ENCODE assay signal across 32 cellular contexts in genomic region chr4:105106416-105106815, GRCh38. TPM values are rescaled to one million over a fixed set of nuclear protein-coding genes. Genes with fewer than 3 reads are reported as not detected.
DNase-seq lines count a peak whose midpoint lies in the region; ATAC-seq and TF ChIP-seq lines count a peak whose summit lies in the region.
"Had no signal": no experiment of that assay in that cellular context is flagged by ENCODE, and none has a peak within 500 bp of the region (broad histone marks: within the 10 kb centered on the region; RNA-seq: fewer than 3 reads in every experiment).

No MANE protein-coding gene starts in this region.

- POLR2A ChIA-PET in HEK293 (lab: Yijun Ruan, JAX): interaction anchor here (0.6 kb wide), 1 partner anchor 41 kb away, joined by 7 read pairs; no protein-coding TSS in a partner anchor

- H3K36me3 ChIP-seq in HEK293 (ENCODE audit: control insufficient read depth in 2 of 2, insufficient read depth in 1 of 2, low read length in 2 of 2): no peaks in the 10 kb centered on the region
- H3K36me3 ChIP-seq in upper lobe of right lung: no peaks in the 10 kb centered on the region
- H3K36me3 ChIP-seq: BE2C, esophagus muscularis mucosa, MG63, SJSA1 had no signal

- H3K36me3 Mint-ChIP-seq in activated T-helper 1 cell treated with anti-CD3 and anti-CD28 coated beads, Interleukin-12 subunit alpha, Interleukin-12 subunit beta, Interleukin-2, Interleukin-4 antibody, amounts not matched to agents 30 ng/mL and 10 ng/mL and 1 ng/mL, durations not matched to agents 14 hours and 24 hours and 36 hours (ENCODE audit: low read depth): no peaks in the 10 kb centered on the region
- H3K36me3 Mint-ChIP-seq: activated naive CD4-positive, alpha-beta T cell treated with anti-CD3 and anti-CD28 coated beads, Interleukin-2, amount 50 U/mL, for 72 hours; immature natural killer cell; WTC11 had no signal

- H3K9me3 ChIP-seq in HEK293 (ENCODE audit: control insufficient read depth, insufficient read depth, low read depth, low read length) (no peaks in the 10 kb centered on the region), upper lobe of right lung (no peaks in the 10 kb centered on the region)
- H3K9me3 ChIP-seq: BE2C, esophagus muscularis mucosa, MG63, SJSA1 had no signal

- intact Hi-C loops in activated T-helper 1 cell treated with anti-CD3 and anti-CD28 coated beads, Interleukin-12 subunit alpha, Interleukin-12 subunit beta, Interleukin-2, Interleukin-4 antibody, amounts not matched to agents 30 ng/mL and 10 ng/mL and 1 ng/mL, durations not matched to agents 14 hours and 24 hours and 36 hours (cut with micrococcal nuclease): no loop called here
- intact Hi-C loops in upper lobe of right lung (cut with DNase I): no loop called here

- no peak overlapping the region for H3K4me3 Mint-ChIP-seq in activated T-helper 1 cell treated with anti-CD3 and anti-CD28 coated beads, Interleukin-12 subunit alpha, Interleukin-12 subunit beta, Interleukin-2, Interleukin-4 antibody, amounts not matched to agents 30 ng/mL and 10 ng/mL and 1 ng/mL, durations not matched to agents 14 hours and 24 hours and 36 hours
- H3K4me3 Mint-ChIP-seq: activated CD4-positive, alpha-beta T cell treated with anti-CD3 and anti-CD28 coated beads, Interleukin-2, amount 10 ng/mL, durations not matched to agents 7 days and 5 days; central memory CD8-positive, alpha-beta T cell; immature natural killer cell; stimulated activated naive CD8-positive, alpha-beta T cell treated with anti-CD3 and anti-CD28 coated beads, Interleukin-15, amount 100 ng/mL, for 72 hours; WTC11 had no signal

- H3K27ac Mint-ChIP-seq in activated T-helper 1 cell treated with anti-CD3 and anti-CD28 coated beads, Interleukin-12 subunit alpha, Interleukin-12 subunit beta, Interleukin-2, Interleukin-4 antibody, amounts not matched to agents 30 ng/mL and 10 ng/mL and 1 ng/mL, durations not matched to agents 14 hours and 24 hours and 36 hours: no peak overlapping the region
- H3K27ac Mint-ChIP-seq: activated CD4-positive, alpha-beta T cell treated with anti-CD3 and anti-CD28 coated beads, Interleukin-2, amount 10 ng/mL, durations not matched to agents 7 days and 5 days; activated naive CD4-positive, alpha-beta T cell treated with anti-CD3 and anti-CD28 coated beads, Interleukin-2, amount 50 U/mL, for 72 hours; immature natural killer cell; stimulated activated naive CD8-positive, alpha-beta T cell treated with anti-CD3 and anti-CD28 coated beads, Interleukin-15, amount 100 ng/mL, for 72 hours; WTC11 had no signal

- no peaks in the 10 kb centered on the region for H3K27me3 ChIP-seq in upper lobe of right lung
- H3K27me3 ChIP-seq: BE2C, esophagus muscularis mucosa, MG63, SJSA1 had no signal

- peaks cover 8% of the 10 kb centered on the region for H3K27me3 Mint-ChIP-seq in activated T-helper 1 cell treated with anti-CD3 and anti-CD28 coated beads, Interleukin-12 subunit alpha, Interleukin-12 subunit beta, Interleukin-2, Interleukin-4 antibody, amounts not matched to agents 30 ng/mL and 10 ng/mL and 1 ng/mL, durations not matched to agents 14 hours and 24 hours and 36 hours (ENCODE audit: insufficient read depth)

- H3K27ac ChIP-seq in HEK293 (ENCODE audit: extremely low read depth, low read depth, low read length): no peak overlapping the region
- H3K27ac ChIP-seq in upper lobe of right lung: no peak overlapping the region
- H3K27ac ChIP-seq: SJSA1 had no signal

- no peaks in the 10 kb centered on the region for H3K9me3 Mint-ChIP-seq in activated T-helper 1 cell treated with anti-CD3 and anti-CD28 coated beads, Interleukin-12 subunit alpha, Interleukin-12 subunit beta, Interleukin-2, Interleukin-4 antibody, amounts not matched to agents 30 ng/mL and 10 ng/mL and 1 ng/mL, durations not matched to agents 14 hours and 24 hours and 36 hours
- H3K9me3 Mint-ChIP-seq: activated CD4-positive, alpha-beta T cell treated with anti-CD3 and anti-CD28 coated beads, Interleukin-2, amount 10 ng/mL, durations not matched to agents 7 days and 5 days; activated naive CD4-positive, alpha-beta T cell treated with anti-CD3 and anti-CD28 coated beads, Interleukin-2, amount 50 U/mL, for 72 hours; central memory CD8-positive, alpha-beta T cell; immature natural killer cell; stimulated activated naive CD8-positive, alpha-beta T cell treated with anti-CD3 and anti-CD28 coated beads, Interleukin-15, amount 100 ng/mL, for 72 hours had no signal

- ATAC-seq in omental fat pad (ENCODE audit: low FRiP score) (peak; percentile 82), upper lobe of right lung (no peak)
- ATAC-seq: activated naive CD4-positive, alpha-beta T cell treated with anti-CD3 and anti-CD28 coated beads, Interleukin-2, amount 50 U/mL, for 72 hours; K562; left colon; stimulated activated naive CD8-positive, alpha-beta T cell treated with anti-CD3 and anti-CD28 coated beads, Interleukin-15, amount 100 ng/mL, for 72 hours; WTC11 had no signal

- no peaks in the 10 kb centered on the region for H3K4me1 ChIP-seq in HEK293 (ENCODE audit: control insufficient read depth, insufficient read depth, low read length)
- no peaks in the 10 kb centered on the region for H3K4me1 ChIP-seq in upper lobe of right lung
- H3K4me1 ChIP-seq: BE2C, SJSA1 had no signal

- CTCF ChIA-PET in HEK293 (lab: Yijun Ruan, JAX): no interaction called here

- no peaks in the 10 kb centered on the region for H3K4me1 Mint-ChIP-seq in activated T-helper 1 cell treated with anti-CD3 and anti-CD28 coated beads, Interleukin-12 subunit alpha, Interleukin-12 subunit beta, Interleukin-2, Interleukin-4 antibody, amounts not matched to agents 30 ng/mL and 10 ng/mL and 1 ng/mL, durations not matched to agents 14 hours and 24 hours and 36 hours (ENCODE audit: low read depth)
- H3K4me1 Mint-ChIP-seq: activated CD4-positive, alpha-beta T cell treated with anti-CD3 and anti-CD28 coated beads, Interleukin-2, amount 10 ng/mL, durations not matched to agents 7 days and 5 days; central memory CD8-positive, alpha-beta T cell; immature natural killer cell; stimulated activated naive CD8-positive, alpha-beta T cell treated with anti-CD3 and anti-CD28 coated beads, Interleukin-15, amount 100 ng/mL, for 72 hours; WTC11 had no signal

- H3K4me3 ChIP-seq in HEK293 (ENCODE audit: low read depth, low read length) (no peak overlapping the region), upper lobe of right lung (no peak overlapping the region)
- H3K4me3 ChIP-seq: esophagus muscularis mucosa, K562, MG63, SJSA1 had no signal

- DNase-seq in OCI-M1 (lab: John Stamatoyannopoulos, UW) (peak; percentile 22), fibroblast of gingiva (ENCODE audit: low read depth) (peak; percentile 7), omental fat pad (ENCODE audit: low spot score) (no peak), A172 (ENCODE audit: low spot score) (no peak), upper lobe of right lung (no peak), NCI-H146 (lab: John Stamatoyannopoulos, UW) (no peak)
- DNase-seq in activated T-helper 1 cell treated with anti-CD3 and anti-CD28 coated beads, Interleukin-12 subunit alpha, Interleukin-12 subunit beta, Interleukin-2, Interleukin-4 antibody, amounts not matched to agents 30 ng/mL and 10 ng/mL and 1 ng/mL, durations not matched to agents 14 hours and 24 hours and 36 hours (ENCODE audit: low spot score): no peak
- DNase-seq: activated CD4-positive, alpha-beta T cell treated with anti-CD3 and anti-CD28 coated beads, Interleukin-2, amount 10 ng/mL, durations not matched to agents 7 days and 5 days; activated effector memory CD4-positive, alpha-beta T cell treated with Interleukin-2 at 50 U/mL for 16 hours; BE2C; DMS 273 treated with DMSO at 0.1 percent for 48 hours; immature natural killer cell; left colon; mesenchymal stem cell; MG63; NCI-H1436 treated with DMSO at 0.1 percent for 48 hours; NCI-H2107; NCI-H446; NCI-H774; posterior cingulate gyrus; right cardiac atrium; stimulated activated CD4-positive, alpha-beta T cell treated with anti-CD3 and anti-CD28 coated beads, Interleukin-12 subunit alpha, Interleukin-12 subunit beta, amount 100 ng/mL, for 4 hours; stimulated activated CD4-positive, alpha-beta T cell treated with anti-CD3 and anti-CD28 coated beads, Interleukin-2, amount 100 ng/mL, for 48 hours; stimulated activated naive CD8-positive, alpha-beta T cell treated with anti-CD3 and anti-CD28 coated beads, Interleukin-15, amount 100 ng/mL, for 72 hours; T1000 had no signal

- TF ChIP-seq CTCF in HEK293 (tag by site-specific recombination; IDR thresholded peaks at IDR 0.05) (no peak), omental fat pad (IDR thresholded peaks at IDR 0.05) (no peak), upper lobe of right lung (IDR thresholded peaks at IDR 0.05) (no peak)

TF ChIP-seq in HEK293, 187 proteins besides CTCF, POLR2A, EP300 and RAD21 (continues in another document):
- 0 out of 2 replicates have a peak, but pooled peaks have one; percentile 37 for TF ChIP-seq ATF2 (tag by site-specific recombination; IDR thresholded peaks at IDR 0.05; ENCODE audit: low read depth)

RNA-seq across cellular contexts. Expression of gene TET2, which starts 40.3 kb away (rescaled TPM):
- 10 to 100 TPM; 17.7 to 36.7 (median 22.1) TPM for total RNA-seq in omental fat pad
- total RNA-seq in activated T-helper 1 cell treated with anti-CD3 and anti-CD28 coated beads, Interleukin-12 subunit alpha, Interleukin-12 subunit beta, Interleukin-2, Interleukin-4 antibody, amounts not matched to agents 30 ng/mL and 10 ng/mL and 1 ng/mL, durations not matched to agents 14 hours and 24 hours and 36 hours: 28.7 and 28.8 TPM in 2 replicates
- total RNA-seq in A172 (2014; rRNA removed; shearing (Covaris generic)): 8.4 and 9.2 TPM in 2 replicates
- total RNA-seq in upper lobe of right lung: 30.0 TPM

Comparison
In these comparisons a context has a peak if more than half of its experiments do, and no peak if none do; other contexts are left out.
1. DNase-seq: peak in OCI-M1 (single experiment) and fibroblast of gingiva (single experiment); none in omental fat pad (single experiment), activated T-helper 1 cell treated with anti-CD3 and anti-CD28 coated beads, Interleukin-12 subunit alpha, Interleukin-12 subunit beta, Interleukin-2, Interleukin-4 antibody, amounts not matched to agents 30 ng/mL and 10 ng/mL and 1 ng/mL, durations not matched to agents 14 hours and 24 hours and 36 hours (single experiment), A172 (single experiment), upper lobe of right lung (single experiment) and NCI-H146 (single experiment).